8 cellular contexts compared by ENCODE assay signal in genomic region chr3:79019137-79019923, GRCh38.
DNase-seq lines count a peak whose midpoint lies in the region; ATAC-seq and TF ChIP-seq lines count a peak whose summit lies in the region.

No MANE protein-coding gene starts in this region.

- peak overlapping the region; percentile 60 to 76 for H3K4me3 ChIP-seq in gastroesophageal sphincter
- H3K4me3 ChIP-seq in effector memory CD4-positive, alpha-beta T cell (ENCODE audit: insufficient read depth, low read depth, low read length, poor library complexity, severe bottlenecking): no peak overlapping the region

- peaks cover 8% of the 10 kb centered on the region for H3K9me3 Mint-ChIP-seq in nephron progenitor cell

- H3K4me1 ChIP-seq in gastroesophageal sphincter: peaks cover 0 to 40% (median 0%) of the 10 kb centered on the region in 3 donors
- no peaks in the 10 kb centered on the region for H3K4me1 ChIP-seq in effector memory CD4-positive, alpha-beta T cell (ENCODE audit: control insufficient read depth, insufficient read depth, low read length, poor library complexity, severe bottlenecking)

- no peak for TF ChIP-seq CTCF in gastroesophageal sphincter (IDR thresholded peaks at IDR 0.05)
- TF ChIP-seq CTCF in nephron progenitor cell (IDR thresholded peaks at IDR 0.05): no peak

- TF ChIP-seq EP300 in gastroesophageal sphincter (IDR thresholded peaks at IDR 0.05): no peak

- H3K27ac ChIP-seq in gastroesophageal sphincter: peak overlapping the region; percentile 18 to 88 (median 84)
- H3K27ac ChIP-seq in effector memory CD4-positive, alpha-beta T cell (ENCODE audit: insufficient read depth, low read length, poor library complexity, severe bottlenecking): no peak overlapping the region

- peaks cover 32% of the 10 kb centered on the region for H3K4me1 Mint-ChIP-seq in nephron progenitor cell

- H3K27me3 Mint-ChIP-seq in nephron progenitor cell (ENCODE audit: low read depth, poor library complexity): peaks cover 6% of the 10 kb centered on the region

- peak overlapping the region; percentile 100 for H3K27ac Mint-ChIP-seq in nephron progenitor cell

- H3K27me3 ChIP-seq in gastroesophageal sphincter: peaks cover 13% of the 10 kb centered on the region
- no peaks in the 10 kb centered on the region for H3K27me3 ChIP-seq in effector memory CD4-positive, alpha-beta T cell (replicated peaks; ENCODE audit: control insufficient read depth, insufficient read depth, low read length, poor library complexity, severe bottlenecking)

- CTCF ChIA-PET in HEK293T (lab: Yijun Ruan, JAX): interaction anchor here (0.6 kb wide), 1 partner anchor 1306 kb away, joined by 6 read pairs; no protein-coding TSS in a partner anchor

- 0% methylated on average over 2 to 5 of the region's 40 CpGs for WGBS in gastroesophageal sphincter (ENCODE audit: low coverage in 1 of 2), 2 donors

- TF ChIP-seq POLR2A in gastroesophageal sphincter (IDR thresholded peaks at IDR 0.05): peak; percentile 28 to 41

- H3K4me3 Mint-ChIP-seq in nephron progenitor cell: no peak overlapping the region

- peak; percentile 84 for ATAC-seq in gastroesophageal sphincter
- ATAC-seq in GM21825 (IDR thresholded peaks at IDR 0.05; ENCODE audit: unreplicated experiment): no peak

- POLR2A ChIA-PET in HEK293T (lab: Yijun Ruan, JAX): interaction anchor here (0.7 to 2.7 kb wide), 11 partner anchors 8 to 101 kb away, joined by 3 to 17 read pairs (median 5); no protein-coding TSS in a partner anchor

- H3K36me3 Mint-ChIP-seq in nephron progenitor cell (ENCODE audit: low read depth): no peaks in the 10 kb centered on the region

- peak; percentile 67 for DNase-seq in DMS 273 treated with DMSO at 0.1 percent for 48 hours (lab: John Stamatoyannopoulos, UW)
- peak; percentile 76 for DNase-seq in HEK293T (ENCODE audit: extremely low spot score)
- peak; percentile 43 for DNase-seq in NCI-H2196 (lab: John Stamatoyannopoulos, UW; ENCODE audit: unreplicated experiment)
- peak; percentile 19 to 25 for DNase-seq in activated T-cell treated with anti-CD3 and anti-CD28 coated beads, Interleukin-2, amount 50 U/mL, for 48 hours
- peak; percentile 74 for DNase-seq in nephron progenitor cell
- DNase-seq in effector memory CD4-positive, alpha-beta T cell: no peak

- no peaks in the 10 kb centered on the region for H3K9me3 ChIP-seq in gastroesophageal sphincter
- no peaks in the 10 kb centered on the region for H3K9me3 ChIP-seq in effector memory CD4-positive, alpha-beta T cell (ENCODE audit: control insufficient read depth, low read length)

- no peaks in the 10 kb centered on the region for H3K36me3 ChIP-seq in gastroesophageal sphincter
- H3K36me3 ChIP-seq in effector memory CD4-positive, alpha-beta T cell (ENCODE audit: control insufficient read depth, insufficient read depth, low read length): no peaks in the 10 kb centered on the region

TF ChIP-seq in HEK293T, 16 proteins besides CTCF, POLR2A, EP300 and RAD21:
- TF ChIP-seq CTBP1 (IDR thresholded peaks at IDR 0.05; ENCODE audit: borderline replicate concordance) (peak; percentile 58; the same call in 1 of the 2 replicates), SP1 (IDR thresholded peaks at IDR 0.05) (no peak), ELF4 (IDR thresholded peaks at IDR 0.05) (peak; percentile 67), FOXK2 (IDR thresholded peaks at IDR 0.05) (no peak), FOXM1 (IDR thresholded peaks at IDR 0.05; ENCODE audit: borderline replicate concordance) (peak; percentile 98), ZNF384 (IDR thresholded peaks at IDR 0.05) (0 out of 2 replicates have a peak, but pooled peaks have one; percentile 50), BHLHE40 (IDR thresholded peaks at IDR 0.05; ENCODE audit: borderline replicate concordance) (peak; percentile 88)

Comparison
In these comparisons a context has a peak if more than half of its experiments do, and no peak if none do; other contexts are left out.
1. DNase-seq: peak in DMS 273 treated with DMSO at 0.1 percent for 48 hours (single experiment), HEK293T (single experiment), NCI-H2196 (single experiment), activated T-cell treated with anti-CD3 and anti-CD28 coated beads, Interleukin-2, amount 50 U/mL, for 48 hours (2 of 2) and nephron progenitor cell (single experiment); none in effector memory CD4-positive, alpha-beta T cell (0 of 3).